ENCODE assay signal across 17 cellular contexts in the genomic region with DNA sequence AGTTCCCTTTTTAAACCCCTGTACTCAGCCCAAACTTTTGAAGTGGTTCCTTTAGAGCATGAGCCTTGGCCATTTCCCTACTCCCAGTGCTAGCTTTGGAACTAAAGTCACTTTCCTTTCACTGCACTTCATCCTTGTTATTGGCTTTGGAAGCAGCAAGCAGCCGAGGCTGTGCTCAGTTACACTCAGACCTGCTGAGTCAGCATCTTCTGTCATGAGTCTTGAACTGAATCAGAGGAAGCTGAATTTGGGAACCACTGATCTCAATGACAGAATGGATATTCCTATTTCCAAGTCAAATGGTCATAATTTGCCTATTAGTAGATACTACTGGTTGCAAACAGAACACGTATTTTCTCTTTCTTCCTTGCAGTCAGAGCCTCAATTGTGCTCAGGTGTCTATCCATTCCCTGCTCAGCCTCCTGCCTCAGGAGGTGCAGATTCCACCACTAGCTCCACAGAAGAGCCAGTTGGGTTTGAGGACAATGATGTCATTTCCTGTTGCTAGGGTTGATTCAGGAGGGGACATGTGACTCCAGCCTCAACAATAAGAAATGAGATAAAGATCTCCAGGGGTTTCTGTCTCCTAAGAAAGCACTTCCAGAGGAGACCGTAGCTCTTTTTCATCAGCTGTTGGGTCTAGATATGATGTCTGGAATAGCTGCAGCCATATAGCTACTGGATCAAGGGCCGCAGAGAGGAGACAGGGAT. TPM values are rescaled to one million over a fixed set of nuclear protein-coding genes. Genes with fewer than 3 reads are reported as not detected.
DNase-seq lines count a peak whose midpoint lies in the region; ATAC-seq, FAIRE-seq and TF ChIP-seq lines count a peak whose summit lies in the region.
"Had no signal": no experiment of that assay in that cellular context is flagged by ENCODE, and none has a peak within 500 bp of the region (broad histone marks: within the 10 kb centered on the region; RNA-seq: fewer than 3 reads in every experiment).

No MANE protein-coding gene starts in this region.

- no peak for TF ChIP-seq EP300 in HepG2 (IDR thresholded peaks at IDR 0.05; ENCODE audit: low read depth in 2 of 2, low read length in 2 of 2)
- no peak for TF ChIP-seq EP300 in HepG2 (CRISPR knock-in tag; IDR thresholded peaks at IDR 0.05; ENCODE audit: borderline replicate concordance)

- H3K27ac ChIP-seq in HepG2 (ENCODE audit: extremely low read length, insufficient read depth, low read length) (no peak overlapping the region), right lobe of liver (no peak overlapping the region)
- H3K27ac ChIP-seq: prostate gland, thoracic aorta had no signal

- DNase-seq in HepG2 (ENCODE audit: low spot score) (no peak), right lobe of liver (no peak), RPMI7951 (ENCODE audit: low read depth) (peak; percentile 35), fibroblast of mammary gland (ENCODE audit: low read depth) (peak; percentile 27), NCI-H82 treated with DMSO at 0.1 percent for 48 hours (lab: John Stamatoyannopoulos, UW; ENCODE audit: unreplicated experiment) (no peak), GM13977 (ENCODE audit: low spot score) (no peak), AG20443 (ENCODE audit: low spot score) (no peak), HUDEP-2 (lab: John Stamatoyannopoulos, UW; ENCODE audit: unreplicated experiment in 76 of 76) (no peak)
- DNase-seq: activated CD4-positive, alpha-beta T cell treated with anti-CD3 and anti-CD28 coated beads, Interleukin-2, amount 50 U/mL, for 1 hour; activated effector memory CD4-positive, alpha-beta T cell treated with anti-CD3 and anti-CD28 coated beads, Interleukin-2, amount 50 U/mL, for 16 hours; effector CD8-positive, alpha-beta T cell; NCI-H1417; NCI-H446 treated with DMSO at 0.1 percent for 48 hours had no signal

- POLR2A ChIA-PET in HepG2 (lab: Yijun Ruan, JAX), result no interaction called here

- no peaks in the 10 kb centered on the region for H3K4me1 ChIP-seq in HepG2 (ENCODE audit: insufficient read depth, low read length)
- no peaks in the 10 kb centered on the region for H3K4me1 ChIP-seq in right lobe of liver

- no peak overlapping the region for H3K9ac ChIP-seq in HepG2 (ENCODE audit: insufficient read depth, low read depth, low read length)

- TF ChIP-seq RAD21 in HepG2 (CRISPR knock-in tag; IDR thresholded peaks at IDR 0.05), result no peak

- no peak for FAIRE-seq in HepG2 (lab: Jason Lieb, UNC)
- FAIRE-seq: frontal cortex, islet of Langerhans had no signal

- no peak for ATAC-seq in HepG2
- no peak for ATAC-seq in right lobe of liver

- H3K79me2 ChIP-seq in HepG2 (ENCODE audit: insufficient read depth, low read length), result no peaks in the 10 kb centered on the region

- no peaks in the 10 kb centered on the region for H4K20me1 ChIP-seq in HepG2 (ENCODE audit: insufficient read depth, low read length)

- CTCF ChIA-PET in HepG2 (lab: Yijun Ruan, JAX; ENCODE audit: low intra/inter-chr PET ratio, low total read pairs), result no interaction called here

- H3K4me3 ChIP-seq in HepG2 (replicated peaks in 1 of 3; ENCODE audit: insufficient read depth in 1 of 3, low read depth in 2 of 3, low read length in 3 of 3) (no peak overlapping the region), right lobe of liver (no peak overlapping the region), fibroblast of mammary gland (ENCODE audit: control insufficient read depth, low read depth, low read length) (no peak overlapping the region)
- H3K4me3 ChIP-seq: prostate gland, thoracic aorta had no signal

- TF ChIP-seq CTCF in HepG2 (CRISPR knock-in tag; IDR thresholded peaks at IDR 0.05) (no peak), right lobe of liver (IDR thresholded peaks at IDR 0.05) (no peak), fibroblast of mammary gland (conservative IDR thresholded peaks at IDR 0.05; ENCODE audit: control insufficient read depth, insufficient read depth, low read depth, low read length) (no peak), GM13977 (IDR thresholded peaks at IDR 0.05; ENCODE audit: extremely low read depth, insufficient read depth, missing control alignments) (no peak)

- no peak for TF ChIP-seq POLR2A in HepG2 (IDR thresholded peaks at IDR 0.05; ENCODE audit: insufficient read depth in 1 of 2, low read depth in 2 of 2, low read length in 2 of 2)
- no peak for TF ChIP-seq POLR2A in right lobe of liver (IDR thresholded peaks at IDR 0.05)

- H3K36me3 ChIP-seq in HepG2 (replicated peaks in 1 of 2; ENCODE audit: control insufficient read depth in 1 of 2, insufficient read depth in 2 of 2, low read length in 2 of 2) (no peaks in the 10 kb centered on the region), right lobe of liver (no peaks in the 10 kb centered on the region)
- H3K36me3 ChIP-seq: prostate gland, thoracic aorta had no signal

- WGBS in HepG2 (ENCODE audit: low lambda C conversion rate), result 21% methylated on average over 4 of the region's 4 CpGs
- WGBS in right lobe of liver (ENCODE audit: insufficient coverage, low coverage, low lambda C conversion rate, missing lambda C conversion rate), result 72% methylated on average over 4 of the region's 4 CpGs

- H3K9me3 ChIP-seq in HepG2 (ENCODE audit: low read length) (no peaks in the 10 kb centered on the region), right lobe of liver (no peaks in the 10 kb centered on the region)
- H3K9me3 ChIP-seq: prostate gland, thoracic aorta had no signal

- H3K27me3 ChIP-seq in HepG2 (ENCODE audit: control insufficient read depth in 1 of 2, insufficient read depth in 2 of 2, low read length in 2 of 2) (peaks cover 0 to 7% of the 10 kb centered on the region in 2 experiments; a peak in 3 of 5 replicates), right lobe of liver (no peaks in the 10 kb centered on the region)

- H2AFZ ChIP-seq in HepG2 (ENCODE audit: low read length), result no peak overlapping the region

- intact Hi-C loops in HepG2 (cut with micrococcal nuclease; ENCODE audit: unreplicated experiment), result no loop called here
- intact Hi-C loops in right lobe of liver (cut with DNase I), result no loop called here

- no TSS peak for BruUV-seq in HepG2 (replicated peaks; lab: Mats Ljungman, UMichigan)

- in situ Hi-C loops in HepG2 (cut with HindIII; ENCODE audit: extremely low pct_ligation_motif_present, low pct_unique_long_range_greater_than_20kb), result no loop called here
- in situ Hi-C loops in GM13977 (cut with MboI; ENCODE audit: low pct_unique_long_range_greater_than_20kb, low sequenced_read_pairs, unreplicated experiment), result no loop called here

- H3K4me2 ChIP-seq in HepG2 (ENCODE audit: low read depth, low read length), result no peak overlapping the region

TF ChIP-seq in HepG2, 621 proteins besides CTCF, POLR2A, EP300 and RAD21:
- TF ChIP-seq ZNF841 (CRISPR knock-in tag; IDR thresholded peaks at IDR 0.05; ENCODE audit: borderline replicate concordance), result no peak
- no peak for TF ChIP-seq ZNF468 (CRISPR knock-in tag; IDR thresholded peaks at IDR 0.05)
- TF ChIP-seq MAFF (IDR thresholded peaks at IDR 0.05; ENCODE audit: low read depth, low read length), result peak; percentile 99
- no peak for TF ChIP-seq NFYC (CRISPR knock-in tag; IDR thresholded peaks at IDR 0.05)
- TF ChIP-seq MAFK (conservative IDR thresholded peaks at IDR 0.05 in 1 of 2, IDR thresholded peaks at IDR 0.05 in 1 of 2; ENCODE audit: low read length in 2 of 2), result peak; percentile 99

RNA-seq across cellular contexts. Expression of a gene that starts 44.9 kb away (rescaled TPM):
- total RNA-seq in HepG2 (2016; rRNA removed; fragmentation: Illumina TruSeq; extraction: Trizol) (47.0 and 65.1 TPM in 2 replicates), right lobe of liver (10 to 100 TPM; 15.9 to 28.2 (median 19.7) TPM)
- total RNA-seq in HepG2 (2016; cell fraction: cytosol; rRNA removed; fragmentation: Illumina TruSeq; extraction: Trizol; ENCODE audit: low read depth), result 23.2 and 28.5 TPM in 2 replicates
- total RNA-seq in HepG2 (2016; cell fraction: insoluble cytoplasmic fraction; rRNA removed; fragmentation: Illumina TruSeq; extraction: Trizol), result 49.0 and 57.6 TPM in 2 replicates
- 37.3 and 42.9 TPM in 2 replicates for total RNA-seq in HepG2 (2016; cell fraction: membrane; rRNA removed; fragmentation: Illumina TruSeq; extraction: Trizol)
- total RNA-seq in HepG2 (2016; cell fraction: nucleus; rRNA removed; fragmentation: Illumina TruSeq; extraction: Trizol), result 25.2 and 26.0 TPM in 2 replicates
- 9.9 and 11.7 TPM in 2 replicates for polyA plus RNA-seq in HepG2 (2011; rRNA removed)
- polyA plus RNA-seq in HepG2 (2011; cell fraction: cytosol; rRNA removed), result 9.2 and 11.3 TPM in 2 replicates
- 8.6 and 8.8 TPM in 2 replicates for polyA plus RNA-seq in HepG2 (2011; cell fraction: nucleus; rRNA removed)
- polyA plus RNA-seq in HepG2 (2012), result 22.3 and 25.9 TPM in 2 replicates
- 30.0 and 36.6 TPM in 2 replicates for polyA plus RNA-seq in HepG2 (2016; cell fraction: cytosol; fragmentation: Illumina TruSeq; extraction: Trizol; ENCODE audit: low read depth)
- polyA plus RNA-seq in HepG2 (2016; cell fraction: insoluble cytoplasmic fraction; fragmentation: Illumina TruSeq; extraction: Trizol; ENCODE audit: low read depth), result 63.5 and 65.7 TPM in 2 replicates
- polyA plus RNA-seq in HepG2 (2016; cell fraction: membrane; fragmentation: Illumina TruSeq; extraction: Trizol; ENCODE audit: low read depth), result 41.2 and 46.3 TPM in 2 replicates
- 32.2 and 43.6 TPM in 2 replicates for polyA plus RNA-seq in HepG2 (2016; cell fraction: nucleus; fragmentation: Illumina TruSeq; extraction: Trizol; ENCODE audit: insufficient read depth, low read depth)
- 7.5 and 8.1 TPM in 2 replicates for polyA minus RNA-seq in HepG2 (2011; rRNA and poly(A)+ RNA removed; ENCODE audit: low replicate concordance)
- polyA minus RNA-seq in HepG2 (2011; cell fraction: cytosol; rRNA and poly(A)+ RNA removed), result 5.5 and 5.7 TPM in 2 replicates
- 22.7 and 28.3 TPM in 2 replicates for polyA minus RNA-seq in HepG2 (2011; cell fraction: nucleus; rRNA and poly(A)+ RNA removed)
- total RNA-seq in RPMI7951 (2014; rRNA removed; shearing (Covaris generic)), result 18.1 and 24.2 TPM in 2 replicates

Comparison
In these comparisons a context has a peak if more than half of its experiments do, and no peak if none do; other contexts are left out.
1. DNase-seq: peak in RPMI7951 (single experiment) and fibroblast of mammary gland (single experiment); none in HepG2 (single experiment), right lobe of liver (0 of 3), NCI-H82 treated with DMSO at 0.1 percent for 48 hours (single experiment), GM13977 (single experiment), AG20443 (single experiment) and HUDEP-2 (0 of 76).